ENCODE assay signal across 21 cellular contexts in genomic region chr1:204868340-204868700, GRCh38. TPM values are rescaled to one million over a fixed set of nuclear protein-coding genes. Genes with fewer than 3 reads are reported as not detected.
A peak's percentile ranks its signal among the peaks of the same experiment; 100 is the strongest.
DNase-seq lines count a peak whose midpoint lies in the region; ATAC-seq and TF ChIP-seq lines count a peak whose summit lies in the region.
"Had no signal": no experiment of that assay in that cellular context is flagged by ENCODE, and none has a peak within 500 bp of the region (broad histone marks: within the 10 kb centered on the region; RNA-seq: fewer than 3 reads in every experiment).

No MANE protein-coding gene starts in this region.

- no peak overlapping the region for H3K4me3 Mint-ChIP-seq in activated T-helper 2 cell treated with anti-CD3 and anti-CD28 coated beads, Interferon-gamma antibody, Interleukin-2, Interleukin-4, amounts not matched to agents 10 μg/mL and 5 μg/mL and 100 μg/mL, durations not matched to agents 14 hours and 24 hours and 36 hours (ENCODE audit: low read depth)
- H3K4me3 Mint-ChIP-seq in nephron progenitor cell = no peak overlapping the region
- H3K4me3 Mint-ChIP-seq: activated naive CD8-positive, alpha-beta T cell; activated T-cell treated with anti-CD3 and anti-CD28 coated beads, Interleukin-2, amount 50 U/mL, for 72 hours; brain; T-helper 2 cell treated with Interferon-gamma antibody and Interleukin-4, amounts not matched to agents 5 μg/mL and 100 μg/mL, for 36 hours had no signal

- no peaks in the 10 kb centered on the region for H3K9me3 Mint-ChIP-seq in activated T-helper 2 cell treated with anti-CD3 and anti-CD28 coated beads, Interferon-gamma antibody, Interleukin-2, Interleukin-4, amounts not matched to agents 10 μg/mL and 5 μg/mL and 100 μg/mL, durations not matched to agents 14 hours and 24 hours and 36 hours
- no peaks in the 10 kb centered on the region for H3K9me3 Mint-ChIP-seq in nephron progenitor cell
- H3K9me3 Mint-ChIP-seq: activated T-cell treated with anti-CD3 and anti-CD28 coated beads, Interleukin-2, amount 50 U/mL, for 72 hours; brain; T-helper 2 cell treated with Interferon-gamma antibody and Interleukin-4, amounts not matched to agents 5 μg/mL and 100 μg/mL, for 36 hours had no signal

- in situ Hi-C loops in gastrocnemius medialis (cut with MboI; ENCODE audit: low sequenced_read_pairs in 4 of 4) = no loop called here

- peaks cover 7% of the 10 kb centered on the region for H3K27me3 Mint-ChIP-seq in activated T-helper 2 cell treated with anti-CD3 and anti-CD28 coated beads, Interferon-gamma antibody, Interleukin-2, Interleukin-4, amounts not matched to agents 10 μg/mL and 5 μg/mL and 100 μg/mL, durations not matched to agents 14 hours and 24 hours and 36 hours (ENCODE audit: low read depth)
- peaks cover 12% of the 10 kb centered on the region for H3K27me3 Mint-ChIP-seq in nephron progenitor cell (ENCODE audit: low read depth, poor library complexity)
- H3K27me3 Mint-ChIP-seq: brain had no signal

- no peak for TF ChIP-seq CTCF in esophagus muscularis mucosa (IDR thresholded peaks at IDR 0.05)
- no peak for TF ChIP-seq CTCF in gastrocnemius medialis (IDR thresholded peaks at IDR 0.05 in 4 of 5, conservative IDR thresholded peaks at IDR 0.05 in 1 of 5)
- TF ChIP-seq CTCF in nephron progenitor cell (IDR thresholded peaks at IDR 0.05) = no peak

- H3K4me1 Mint-ChIP-seq in activated T-helper 2 cell treated with anti-CD3 and anti-CD28 coated beads, Interferon-gamma antibody, Interleukin-2, Interleukin-4, amounts not matched to agents 10 μg/mL and 5 μg/mL and 100 μg/mL, durations not matched to agents 14 hours and 24 hours and 36 hours (ENCODE audit: low read depth) = peaks cover 1% of the 10 kb centered on the region
- no peaks in the 10 kb centered on the region for H3K4me1 Mint-ChIP-seq in nephron progenitor cell

- intact Hi-C loops in esophagus muscularis mucosa (cut with DNase I) (no loop called here), gastrocnemius medialis (cut with DNase I; ENCODE audit: low total_unique reads) (no loop called here)
- intact Hi-C loops in activated T-helper 2 cell treated with anti-CD3 and anti-CD28 coated beads, Interferon-gamma antibody, Interleukin-2, Interleukin-4, amounts not matched to agents 10 μg/mL and 5 μg/mL and 100 μg/mL, durations not matched to agents 14 hours and 24 hours and 36 hours (cut with micrococcal nuclease) = no loop called here

- peaks cover 0 to 2% (median 0%) of the 10 kb centered on the region in 4 donors for H3K36me3 ChIP-seq in esophagus muscularis mucosa
- H3K36me3 ChIP-seq in gastrocnemius medialis = no peaks in the 10 kb centered on the region
- H3K36me3 ChIP-seq: SJSA1, upper lobe of right lung had no signal

- H3K27ac ChIP-seq in esophagus muscularis mucosa (replicated peaks in 1 of 4) (peak overlapping the region; percentile 6 to 49 (median 36)), gastrocnemius medialis (peak overlapping the region in 3 of 4 donors; percentile 9 to 43 (median 20))
- H3K27ac ChIP-seq: epithelial cell of prostate, SJSA1, upper lobe of right lung had no signal

- 63% methylated on average over 4 of the region's 7 CpGs for WGBS in esophagus muscularis mucosa

- H3K27me3 ChIP-seq in esophagus muscularis mucosa (no peaks in the 10 kb centered on the region), gastrocnemius medialis (no peaks in the 10 kb centered on the region)
- H3K27me3 ChIP-seq: upper lobe of right lung had no signal

- no peak for TF ChIP-seq EP300 in esophagus muscularis mucosa (IDR thresholded peaks at IDR 0.05)

- ATAC-seq in gastrocnemius medialis = peak; percentile 66 to 70
- ATAC-seq: activated T-cell treated with anti-CD3 and anti-CD28 coated beads, Interleukin-2, amount 50 U/mL, for 72 hours had no signal

- H3K4me1 ChIP-seq in esophagus muscularis mucosa (peaks cover 24 to 78% (median 69%) of the 10 kb centered on the region in 4 donors), gastrocnemius medialis (peaks cover 0 to 17% of the 10 kb centered on the region in 2 donors)
- H3K4me1 ChIP-seq: Caco-2, SJSA1, upper lobe of right lung had no signal

- H3K4me3 ChIP-seq in esophagus muscularis mucosa (no peak overlapping the region), gastrocnemius medialis (no peak overlapping the region)
- H3K4me3 ChIP-seq: SJSA1, upper lobe of right lung had no signal

- DNase-seq in LHCN-M2 (ENCODE audit: low read depth) = peak; percentile 6
- DNase-seq in esophagus muscularis mucosa (ENCODE audit: extremely low spot score) = no peak
- peak; percentile 35 for DNase-seq in iPS-NIHi11 (ENCODE audit: low spot score)
- peak in 1 of 2 donors; percentile 19 for DNase-seq in gastrocnemius medialis
- no peak for DNase-seq in activated T-helper 2 cell treated with anti-CD3 and anti-CD28 coated beads, Interferon-gamma antibody, Interleukin-2, Interleukin-4, amounts not matched to agents 10 μg/mL and 5 μg/mL and 100 μg/mL, durations not matched to agents 14 hours and 24 hours and 36 hours (ENCODE audit: low spot score)
- DNase-seq in RKO (ENCODE audit: low spot score) = no peak
- no peak for DNase-seq in nephron progenitor cell
- DNase-seq: activated CD4-positive, CD25-positive, alpha-beta regulatory T cell; activated T-cell treated with anti-CD3 and anti-CD28 coated beads, Interleukin-2, amount 50 U/mL, for 72 hours; Caco-2; dermis blood vessel endothelial cell; foreskin melanocyte; NCI-H1092 treated with DMSO at 0.1 percent for 48 hours; NCI-H774; stimulated activated naive CD4-positive, alpha-beta T cell; upper lobe of right lung had no signal

- no peaks in the 10 kb centered on the region for H3K36me3 Mint-ChIP-seq in activated T-helper 2 cell treated with anti-CD3 and anti-CD28 coated beads, Interferon-gamma antibody, Interleukin-2, Interleukin-4, amounts not matched to agents 10 μg/mL and 5 μg/mL and 100 μg/mL, durations not matched to agents 14 hours and 24 hours and 36 hours (ENCODE audit: low read depth)
- H3K36me3 Mint-ChIP-seq in nephron progenitor cell (ENCODE audit: low read depth) = no peaks in the 10 kb centered on the region
- H3K36me3 Mint-ChIP-seq: activated naive CD8-positive, alpha-beta T cell; brain had no signal

- TF ChIP-seq POLR2A in esophagus muscularis mucosa (IDR thresholded peaks at IDR 0.05; ENCODE audit: low read depth) = no peak
- TF ChIP-seq POLR2A in gastrocnemius medialis (IDR thresholded peaks at IDR 0.05) = no peak

- no peaks in the 10 kb centered on the region for H3K9me3 ChIP-seq in esophagus muscularis mucosa
- no peaks in the 10 kb centered on the region for H3K9me3 ChIP-seq in gastrocnemius medialis
- H3K9me3 ChIP-seq: Caco-2, SJSA1, upper lobe of right lung had no signal

- no peak overlapping the region for H3K27ac Mint-ChIP-seq in activated T-helper 2 cell treated with anti-CD3 and anti-CD28 coated beads, Interferon-gamma antibody, Interleukin-2, Interleukin-4, amounts not matched to agents 10 μg/mL and 5 μg/mL and 100 μg/mL, durations not matched to agents 14 hours and 24 hours and 36 hours
- no peak overlapping the region for H3K27ac Mint-ChIP-seq in nephron progenitor cell
- H3K27ac Mint-ChIP-seq: activated naive CD8-positive, alpha-beta T cell; activated T-cell treated with anti-CD3 and anti-CD28 coated beads, Interleukin-2, amount 50 U/mL, for 72 hours; T-helper 2 cell treated with Interferon-gamma antibody and Interleukin-4, amounts not matched to agents 5 μg/mL and 100 μg/mL, for 36 hours had no signal

RNA-seq across cellular contexts. Expression of gene NFASC, which starts 2.3 kb away (rescaled TPM):
- total RNA-seq in LHCN-M2 (2014; rRNA removed) (0.19 and 0.46 TPM in 2 replicates), esophagus muscularis mucosa (100 to 1,000 TPM in 1 of 4 donors, 10 to 100 TPM in 3; 31.1 to 122 (median 64.7) TPM), gastrocnemius medialis (1 to 10 TPM in 3 of 4 donors, under 1 TPM in 1; 0.75 to 4.7 (median 2.4) TPM)
- 1.3 TPM for polyA plus RNA-seq in LHCN-M2 (2012)
- 0.14 and 0.18 TPM in 2 replicates for total RNA-seq in activated T-helper 2 cell treated with anti-CD3 and anti-CD28 coated beads, Interferon-gamma antibody, Interleukin-2, Interleukin-4, amounts not matched to agents 10 μg/mL and 5 μg/mL and 100 μg/mL, durations not matched to agents 14 hours and 24 hours and 36 hours

Comparison
In these comparisons a context has a peak if more than half of its experiments do, and no peak if none do; other contexts are left out.
1. DNase-seq: peak in LHCN-M2 (single experiment) and iPS-NIHi11 (single experiment); none in esophagus muscularis mucosa (single experiment), activated T-helper 2 cell treated with anti-CD3 and anti-CD28 coated beads, Interferon-gamma antibody, Interleukin-2, Interleukin-4, amounts not matched to agents 10 μg/mL and 5 μg/mL and 100 μg/mL, durations not matched to agents 14 hours and 24 hours and 36 hours (single experiment), RKO (single experiment) and nephron progenitor cell (single experiment).
2. RNA of gene NFASC, which starts 2.3 kb away (total RNA-seq): 31.1 to 122 TPM in esophagus muscularis mucosa; 0.75 to 4.7 TPM in gastrocnemius medialis, 0.19 to 0.46 TPM in LHCN-M2 and 0.14 to 0.18 TPM in activated T-helper 2 cell treated with anti-CD3 and anti-CD28 coated beads, Interferon-gamma antibody, Interleukin-2, Interleukin-4, amounts not matched to agents 10 μg/mL and 5 μg/mL and 100 μg/mL, durations not matched to agents 14 hours and 24 hours and 36 hours; every median in the first group is over 4 times any median in the second.